1 cellular context compared by ENCODE assay signal in the genomic region with DNA sequence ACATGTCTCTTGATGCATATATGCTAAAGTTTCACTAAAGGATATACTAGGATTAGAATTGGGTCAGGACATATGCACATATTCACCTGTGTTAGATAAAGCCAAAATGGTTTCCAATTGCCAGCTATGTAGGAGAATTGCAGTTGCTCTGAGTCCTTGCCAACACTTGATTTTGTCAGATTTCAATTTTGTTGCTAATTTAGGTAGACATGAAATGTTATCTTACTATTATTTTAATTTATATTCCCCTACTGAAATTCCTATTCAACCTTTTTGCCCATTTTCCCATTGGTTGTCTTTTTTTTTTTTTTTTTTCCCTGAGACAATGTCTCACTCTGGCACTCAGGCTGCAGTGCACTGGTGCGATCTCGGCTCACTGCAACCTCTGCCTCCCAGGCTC.
TF ChIP-seq lines count a peak whose summit lies in the region.

No MANE protein-coding gene starts in this region.

TF ChIP-seq in HepG2, 621 proteins besides CTCF, POLR2A, EP300 and RAD21:
- TF ChIP-seq ZNF7 (CRISPR knock-in tag; IDR thresholded peaks at IDR 0.05): peak; percentile 96
- TF ChIP-seq, protein P1, sequence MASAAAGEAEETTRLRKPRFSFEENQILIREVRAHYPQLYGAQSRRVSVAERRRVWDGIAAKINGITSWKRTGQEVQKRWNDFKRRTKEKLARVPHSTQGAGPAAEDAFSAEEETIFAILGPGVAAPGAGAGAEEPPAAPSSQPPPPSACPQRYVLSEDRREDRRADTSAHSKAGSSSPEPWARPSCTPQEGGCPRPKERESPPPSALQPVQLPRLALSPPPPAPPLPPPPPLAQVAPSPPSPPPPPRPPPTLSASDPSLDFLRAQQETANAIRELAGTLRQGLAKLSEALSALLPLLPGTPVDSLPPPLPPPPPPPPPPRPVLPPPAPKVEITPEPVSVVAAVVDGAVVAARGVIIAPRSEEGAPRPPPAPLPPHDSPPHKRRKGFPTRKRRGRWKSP (CRISPR knock-in tag; IDR thresholded peaks at IDR 0.05): no peak
- no peak for TF ChIP-seq ZSCAN25 (CRISPR knock-in tag; IDR thresholded peaks at IDR 0.05)
